Comparison of ENCODE assay signal across 19 cellular contexts in genomic region chr6:157268396-157268795, GRCh38. TPM values are rescaled to one million over a fixed set of nuclear protein-coding genes. Genes with fewer than 3 reads are reported as not detected.
DNase-seq lines count a peak whose midpoint lies in the region; ATAC-seq, FAIRE-seq and TF ChIP-seq lines count a peak whose summit lies in the region.
"Had no signal": no experiment of that assay in that cellular context is flagged by ENCODE, and none has a peak within 500 bp of the region (broad histone marks: within the 10 kb centered on the region; RNA-seq: fewer than 3 reads in every experiment).

No MANE protein-coding gene starts in this region.

- H3K27ac ChIP-seq in right cardiac atrium (ENCODE audit: low read length) (peak overlapping the region; percentile 25), substantia nigra (ENCODE audit: low read depth, low read length, poor library complexity, severe bottlenecking) (no peak overlapping the region)
- H3K27ac ChIP-seq: neural progenitor cell had no signal

- intact Hi-C loops in right cardiac atrium (cut with DNase I), result no loop called here

- no peak overlapping the region for H3K4me3 Mint-ChIP-seq in activated naive CD8-positive, alpha-beta T cell treated with anti-CD3 and anti-CD28 coated beads, Interleukin-2, amount 10 ng/mL, durations not matched to agents 7 days and 5 days
- no peak overlapping the region for H3K4me3 Mint-ChIP-seq in activated naive CD8-positive, alpha-beta T cell treated with anti-CD3 and anti-CD28 coated beads for 36 hours
- H3K4me3 Mint-ChIP-seq: activated CD4-positive, alpha-beta T cell treated with anti-CD3 and anti-CD28 coated beads, Interleukin-2, amount 10 ng/mL, durations not matched to agents 7 days and 5 days; immature natural killer cell; memory B cell; neural progenitor cell; stimulated activated effector memory CD8-positive, alpha-beta T cell treated with anti-CD3 and anti-CD28 coated beads, Interleukin-12 subunit alpha, Interleukin-12 subunit beta, amount 100 ng/mL, for 72 hours; type B pancreatic cell had no signal

- H3K27me3 Mint-ChIP-seq in activated naive CD8-positive, alpha-beta T cell treated with anti-CD3 and anti-CD28 coated beads, Interleukin-2, amount 10 ng/mL, durations not matched to agents 7 days and 5 days, result peaks cover 2% of the 10 kb centered on the region
- H3K27me3 Mint-ChIP-seq in activated naive CD8-positive, alpha-beta T cell treated with anti-CD3 and anti-CD28 coated beads for 36 hours, result no peaks in the 10 kb centered on the region
- H3K27me3 Mint-ChIP-seq: activated CD4-positive, alpha-beta T cell treated with anti-CD3 and anti-CD28 coated beads, Interleukin-2, amount 10 ng/mL, durations not matched to agents 7 days and 5 days; type B pancreatic cell had no signal

- no peak for ATAC-seq in activated naive CD8-positive, alpha-beta T cell treated with anti-CD3 and anti-CD28 coated beads, Interleukin-2, amount 10 ng/mL, durations not matched to agents 7 days and 5 days (ENCODE audit: low read depth)
- ATAC-seq in right cardiac atrium (no peak), omental fat pad (ENCODE audit: low FRiP score) (no peak)
- ATAC-seq: stimulated activated effector memory CD8-positive, alpha-beta T cell treated with anti-CD3 and anti-CD28 coated beads, Interleukin-12 subunit alpha, Interleukin-12 subunit beta, amount 100 ng/mL, for 72 hours had no signal

- H3K4me3 ChIP-seq in right cardiac atrium (ENCODE audit: low read length), result no peak overlapping the region
- H3K4me3 ChIP-seq: neural progenitor cell had no signal

- no peaks in the 10 kb centered on the region for H3K9me3 ChIP-seq in right cardiac atrium (ENCODE audit: control insufficient read depth, low read length)

- WGBS in right cardiac atrium, result 92% methylated on average over 6 of the region's 6 CpGs

- peaks cover 7% of the 10 kb centered on the region for H3K36me3 Mint-ChIP-seq in activated naive CD8-positive, alpha-beta T cell treated with anti-CD3 and anti-CD28 coated beads, Interleukin-2, amount 10 ng/mL, durations not matched to agents 7 days and 5 days
- H3K36me3 Mint-ChIP-seq in activated naive CD8-positive, alpha-beta T cell treated with anti-CD3 and anti-CD28 coated beads for 36 hours, result peaks cover 4% of the 10 kb centered on the region
- H3K36me3 Mint-ChIP-seq: memory B cell had no signal

- POLR2A ChIA-PET in activated naive CD8-positive, alpha-beta T cell treated with anti-CD3 and anti-CD28 coated beads, Interleukin-2, amount 10 ng/mL, durations not matched to agents 7 days and 5 days (lab: Charles Lee), result no interaction called here

- H3K4me1 ChIP-seq in right cardiac atrium (ENCODE audit: control insufficient read depth, insufficient read depth, low read length), result peaks cover 8% of the 10 kb centered on the region
- H3K4me1 ChIP-seq: neural progenitor cell had no signal

- peak; percentile 23 for FAIRE-seq in urothelium cell line (lab: Jason Lieb, UNC)
- FAIRE-seq: D721Med had no signal

- peak; percentile 18 for DNase-seq in activated naive CD8-positive, alpha-beta T cell treated with anti-CD3 and anti-CD28 coated beads, Interleukin-2, amount 10 ng/mL, durations not matched to agents 7 days and 5 days
- DNase-seq in activated naive CD8-positive, alpha-beta T cell treated with anti-CD3 and anti-CD28 coated beads for 36 hours, result no peak
- DNase-seq in right cardiac atrium, result no peak
- DNase-seq in omental fat pad (ENCODE audit: low spot score), result peak; percentile 7
- no peak for DNase-seq in urothelium cell line (ENCODE audit: low spot score)
- DNase-seq in activated naive CD4-positive, alpha-beta T cell treated with Interleukin-2 at 50 U/mL for 16 hours, result no peak
- DNase-seq in NOMO-1 (lab: John Stamatoyannopoulos, UW; ENCODE audit: unreplicated experiment in 2 of 2), result no peak
- DNase-seq in substantia nigra (lab: John Stamatoyannopoulos, UW), result no peak
- DNase-seq: activated CD4-positive, alpha-beta T cell treated with anti-CD3 and anti-CD28 coated beads, Interleukin-2, amount 10 ng/mL, durations not matched to agents 7 days and 5 days; activated gamma-delta T cell; effector CD8-positive, alpha-beta T cell; immature natural killer cell; NCI-H1105; NCI-H510A treated with DMSO at 0.1 percent for 48 hours had no signal

- H3K27me3 ChIP-seq in right cardiac atrium (ENCODE audit: control insufficient read depth, insufficient read depth), result no peaks in the 10 kb centered on the region

- peaks cover 1% of the 10 kb centered on the region for H3K4me1 Mint-ChIP-seq in activated naive CD8-positive, alpha-beta T cell treated with anti-CD3 and anti-CD28 coated beads, Interleukin-2, amount 10 ng/mL, durations not matched to agents 7 days and 5 days
- peaks cover 2% of the 10 kb centered on the region for H3K4me1 Mint-ChIP-seq in activated naive CD8-positive, alpha-beta T cell treated with anti-CD3 and anti-CD28 coated beads for 36 hours
- H3K4me1 Mint-ChIP-seq: activated CD4-positive, alpha-beta T cell treated with anti-CD3 and anti-CD28 coated beads, Interleukin-2, amount 10 ng/mL, durations not matched to agents 7 days and 5 days had no signal

- no peak for TF ChIP-seq CTCF in omental fat pad (IDR thresholded peaks at IDR 0.05)

- no peak overlapping the region for H3K27ac Mint-ChIP-seq in activated naive CD8-positive, alpha-beta T cell treated with anti-CD3 and anti-CD28 coated beads, Interleukin-2, amount 10 ng/mL, durations not matched to agents 7 days and 5 days
- H3K27ac Mint-ChIP-seq in activated naive CD8-positive, alpha-beta T cell treated with anti-CD3 and anti-CD28 coated beads for 36 hours, result no peak overlapping the region
- H3K27ac Mint-ChIP-seq: activated CD4-positive, alpha-beta T cell treated with anti-CD3 and anti-CD28 coated beads, Interleukin-2, amount 10 ng/mL, durations not matched to agents 7 days and 5 days; immature natural killer cell; memory B cell; stimulated activated effector memory CD8-positive, alpha-beta T cell treated with anti-CD3 and anti-CD28 coated beads, Interleukin-12 subunit alpha, Interleukin-12 subunit beta, amount 100 ng/mL, for 72 hours; type B pancreatic cell had no signal

- H3K9me3 Mint-ChIP-seq in activated naive CD8-positive, alpha-beta T cell treated with anti-CD3 and anti-CD28 coated beads, Interleukin-2, amount 10 ng/mL, durations not matched to agents 7 days and 5 days, result peaks cover 8% of the 10 kb centered on the region
- H3K9me3 Mint-ChIP-seq in activated naive CD8-positive, alpha-beta T cell treated with anti-CD3 and anti-CD28 coated beads for 36 hours, result peaks cover 8% of the 10 kb centered on the region

RNA-seq across cellular contexts. Expression of gene TMEM242, which starts 54.9 kb away (rescaled TPM):
- total RNA-seq in activated naive CD8-positive, alpha-beta T cell treated with anti-CD3 and anti-CD28 coated beads, Interleukin-2, amount 10 ng/mL, durations not matched to agents 7 days and 5 days, result 10 to 100 TPM in 1 of 2 experiments, 1 to 10 TPM in 1; 9.2 to 10.1 TPM
- total RNA-seq in activated naive CD8-positive, alpha-beta T cell treated with anti-CD3 and anti-CD28 coated beads for 36 hours, result 10 to 100 TPM; 10.2 to 10.5 TPM
- 10 to 100 TPM; 11.5 to 14.8 (median 13.8) TPM for total RNA-seq in right cardiac atrium
- polyA plus RNA-seq in right cardiac atrium, result 12.3 TPM
- 10 to 100 TPM in 1 of 4 donors, 1 to 10 TPM in 3; 3.5 to 13.6 (median 5.2) TPM for total RNA-seq in omental fat pad

Comparison
In these comparisons a context has a peak if more than half of its experiments do, and no peak if none do; other contexts are left out.
1. DNase-seq: peak in activated naive CD8-positive, alpha-beta T cell treated with anti-CD3 and anti-CD28 coated beads, Interleukin-2, amount 10 ng/mL, durations not matched to agents 7 days and 5 days (single experiment) and omental fat pad (single experiment); none in activated naive CD8-positive, alpha-beta T cell treated with anti-CD3 and anti-CD28 coated beads for 36 hours (single experiment), right cardiac atrium (0 of 3), urothelium cell line (single experiment), activated naive CD4-positive, alpha-beta T cell treated with Interleukin-2 at 50 U/mL for 16 hours (single experiment), NOMO-1 (0 of 2) and substantia nigra (0 of 49).